ENCODE assay signal across 21 cellular contexts in the genomic region with DNA sequence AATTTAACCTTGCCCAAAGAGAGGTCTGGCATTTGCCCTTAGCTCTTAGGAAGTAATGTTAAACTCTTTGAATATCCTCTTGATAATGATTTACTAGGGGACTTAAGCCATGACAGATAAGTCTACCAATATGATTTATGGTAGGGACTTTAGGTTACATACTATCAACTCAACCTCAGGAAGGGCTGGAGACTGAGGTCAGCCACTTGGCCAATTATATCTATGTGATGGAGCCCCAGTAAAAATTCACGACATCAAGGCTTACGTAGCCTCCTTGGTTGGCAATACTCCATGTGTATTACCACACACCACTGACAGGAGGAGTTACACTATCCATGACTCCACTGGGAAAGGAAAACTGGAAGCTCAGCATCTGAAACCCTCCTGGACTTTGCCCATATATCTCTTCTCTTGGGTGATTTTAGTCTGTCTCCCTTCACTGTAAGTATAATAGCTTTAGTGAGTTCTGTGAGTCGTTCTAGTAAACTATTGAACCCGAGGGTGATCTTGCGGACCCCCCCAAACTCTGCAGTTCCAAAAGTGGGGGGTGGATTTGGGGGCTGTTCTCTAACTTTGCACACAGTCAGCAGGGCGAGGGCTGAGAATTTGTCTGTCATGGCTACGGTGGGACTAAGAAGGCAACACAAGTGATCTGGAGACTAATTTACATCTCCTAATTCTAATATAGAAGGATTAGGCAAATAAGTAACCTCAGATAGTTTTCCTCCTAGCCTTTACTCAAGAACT.
DNase-seq lines count a peak whose midpoint lies in the region; ATAC-seq, FAIRE-seq and TF ChIP-seq lines count a peak whose summit lies in the region.
"Had no signal": no experiment of that assay in that cellular context is flagged by ENCODE, and none has a peak within 500 bp of the region (broad histone marks: within the 10 kb centered on the region; RNA-seq: fewer than 3 reads in every experiment).

No MANE protein-coding gene starts in this region.

- H3K79me2 ChIP-seq in hepatocyte = peaks cover 22% of the 10 kb centered on the region

- H3K36me3 Mint-ChIP-seq in nephron (ENCODE audit: low read depth) = peaks cover 49% of the 10 kb centered on the region
- peaks cover 50% of the 10 kb centered on the region for H3K36me3 Mint-ChIP-seq in CD4-positive, alpha-beta T cell (ENCODE audit: low read depth)
- peaks cover 34% of the 10 kb centered on the region for H3K36me3 Mint-ChIP-seq in activated CD4-positive, alpha-beta T cell treated with anti-CD3 and anti-CD28 coated beads, Interleukin-2, amount 10 ng/mL, durations not matched to agents 24 days and 14 days (ENCODE audit: low read depth)

- H3K9me2 ChIP-seq in hepatocyte (replicated peaks; ENCODE audit: insufficient read depth) = no peaks in the 10 kb centered on the region

- H3K4me3 Mint-ChIP-seq in nephron = peak overlapping the region in 1 of 3 experiments; percentile 21
- H3K4me3 Mint-ChIP-seq in CD4-positive, alpha-beta T cell = no peak overlapping the region
- H3K4me3 Mint-ChIP-seq in activated CD4-positive, alpha-beta T cell treated with anti-CD3 and anti-CD28 coated beads, Interleukin-2, amount 10 ng/mL, durations not matched to agents 24 days and 14 days = no peak overlapping the region
- H3K4me3 Mint-ChIP-seq: nephron progenitor cell had no signal

- H3K27me3 Mint-ChIP-seq in nephron (ENCODE audit: low read depth) = no peaks in the 10 kb centered on the region
- H3K27me3 Mint-ChIP-seq in CD4-positive, alpha-beta T cell = no peaks in the 10 kb centered on the region
- no peaks in the 10 kb centered on the region for H3K27me3 Mint-ChIP-seq in activated CD4-positive, alpha-beta T cell treated with anti-CD3 and anti-CD28 coated beads, Interleukin-2, amount 10 ng/mL, durations not matched to agents 24 days and 14 days

- H3K27ac ChIP-seq in hepatocyte = peak overlapping the region; percentile 84
- no peak overlapping the region for H3K27ac ChIP-seq in CD4-positive, alpha-beta T cell (ENCODE audit: low read depth, low read length)
- H3K27ac ChIP-seq: coronary artery had no signal

- FAIRE-seq in RCC 7860 (lab: Jason Lieb, UNC) = peak; percentile 98

- ATAC-seq in CD4-positive, alpha-beta T cell (ENCODE audit: poor library complexity) = no peak

- TF ChIP-seq CTCF in hepatocyte (IDR thresholded peaks at IDR 0.05; ENCODE audit: poor library complexity) = no peak
- TF ChIP-seq CTCF in nephron (IDR thresholded peaks at IDR 0.05; ENCODE audit: unreplicated experiment in 3 of 3) = peak in 2 of 3 experiments; percentile 8 to 31
- no peak for TF ChIP-seq CTCF in CD4-positive, alpha-beta T cell (IDR thresholded peaks at IDR 0.05)

- H3K4me1 Mint-ChIP-seq in nephron = no peaks in the 10 kb centered on the region
- peaks cover 14% of the 10 kb centered on the region for H3K4me1 Mint-ChIP-seq in CD4-positive, alpha-beta T cell (ENCODE audit: low read depth)
- H3K4me1 Mint-ChIP-seq in activated CD4-positive, alpha-beta T cell treated with anti-CD3 and anti-CD28 coated beads, Interleukin-2, amount 10 ng/mL, durations not matched to agents 24 days and 14 days = no peaks in the 10 kb centered on the region
- H3K4me1 Mint-ChIP-seq: nephron progenitor cell had no signal

- peaks cover 22% of the 10 kb centered on the region for H3K9me3 Mint-ChIP-seq in nephron
- H3K9me3 Mint-ChIP-seq in CD4-positive, alpha-beta T cell = peaks cover 7% of the 10 kb centered on the region
- H3K9me3 Mint-ChIP-seq in activated CD4-positive, alpha-beta T cell treated with anti-CD3 and anti-CD28 coated beads, Interleukin-2, amount 10 ng/mL, durations not matched to agents 24 days and 14 days = peaks cover 13% of the 10 kb centered on the region

- H3K4me2 ChIP-seq in hepatocyte = peak overlapping the region; percentile 56

- H3K4me3 ChIP-seq in hepatocyte = no peak overlapping the region
- H3K4me3 ChIP-seq: coronary artery, lung had no signal

- H3K4me1 ChIP-seq in hepatocyte (ENCODE audit: insufficient read depth) = peaks cover 15% of the 10 kb centered on the region

- 65% methylated on average over 7 of the region's 7 CpGs for WGBS in hepatocyte (ENCODE audit: low lambda C conversion rate, missing lambda C conversion rate)

- intact Hi-C loops in CD4-positive, alpha-beta T cell (cut with DNase I, micrococcal nuclease) = no loop called here
- intact Hi-C loops in activated CD4-positive, alpha-beta T cell treated with anti-CD3 and anti-CD28 coated beads, Interleukin-2, amount 10 ng/mL, durations not matched to agents 24 days and 14 days (cut with micrococcal nuclease) = no loop called here

- H3K27ac Mint-ChIP-seq in nephron = peak overlapping the region; percentile 66 to 98 (median 97)
- H3K27ac Mint-ChIP-seq in CD4-positive, alpha-beta T cell = no peak overlapping the region
- H3K27ac Mint-ChIP-seq in activated CD4-positive, alpha-beta T cell treated with anti-CD3 and anti-CD28 coated beads, Interleukin-2, amount 10 ng/mL, durations not matched to agents 24 days and 14 days = no peak overlapping the region
- H3K27ac Mint-ChIP-seq: nephron progenitor cell had no signal

- H4K20me1 ChIP-seq in hepatocyte (ENCODE audit: insufficient read depth, poor library complexity, severe bottlenecking) = no peaks in the 10 kb centered on the region

- no peak overlapping the region for H2AFZ ChIP-seq in hepatocyte

- POLR2A ChIA-PET in CD4-positive, alpha-beta T cell (lab: Charles Lee) = no interaction called here

- CTCF ChIA-PET in CD4-positive, alpha-beta T cell (lab: Charles Lee) = no interaction called here

- no peaks in the 10 kb centered on the region for H3K36me3 ChIP-seq in hepatocyte (replicated peaks; ENCODE audit: insufficient read depth, low read depth)

- no peaks in the 10 kb centered on the region for H3K9me3 ChIP-seq in hepatocyte (ENCODE audit: low read depth)
- no peaks in the 10 kb centered on the region for H3K9me3 ChIP-seq in CD4-positive, alpha-beta T cell (ENCODE audit: control insufficient read depth, low read length)

- no peaks in the 10 kb centered on the region for H3K27me3 ChIP-seq in hepatocyte
- no peaks in the 10 kb centered on the region for H3K27me3 ChIP-seq in CD4-positive, alpha-beta T cell (ENCODE audit: control insufficient read depth, insufficient read depth, low read length)

- DNase-seq in ELR (ENCODE audit: low read depth) (peak; percentile 27), RCC 7860 (ENCODE audit: low spot score) (peak; percentile 98), hepatocyte (ENCODE audit: low spot score) (peak; percentile 86), KG1 (lab: John Stamatoyannopoulos, UW) (no peak), NCI-H2196 (lab: John Stamatoyannopoulos, UW; ENCODE audit: unreplicated experiment) (no peak)
- DNase-seq in CD4-positive, alpha-beta T cell = no peak
- no peak for DNase-seq in activated CD4-positive, alpha-beta T cell treated with anti-CD3 and anti-CD28 coated beads, Interleukin-2, amount 10 ng/mL, durations not matched to agents 24 days and 14 days
- DNase-seq: activated CD4-positive, CD25-positive, alpha-beta regulatory T cell; activated gamma-delta T cell treated with Interleukin-2 at 50 U/mL for 16 hours; anterior cingulate cortex; erythroblast; MM.1S; NCI-H2081 treated with DMSO at 0.1 percent for 48 hours; NCI-H774; nephron progenitor cell; stimulated activated CD4-positive, alpha-beta T cell treated with anti-CD3 and anti-CD28 coated beads, Interleukin-2, amount 100 ng/mL, for 24 hours; substantia nigra; T-helper 1 cell had no signal

Comparison
In these comparisons a context has a peak if more than half of its experiments do, and no peak if none do; other contexts are left out.
1. DNase-seq: peak in ELR (single experiment), RCC 7860 (single experiment) and hepatocyte (single experiment); none in CD4-positive, alpha-beta T cell (0 of 10), KG1 (single experiment), NCI-H2196 (single experiment) and activated CD4-positive, alpha-beta T cell treated with anti-CD3 and anti-CD28 coated beads, Interleukin-2, amount 10 ng/mL, durations not matched to agents 24 days and 14 days (single experiment).
2. CTCF ChIP-seq: peak in nephron (2 of 3); none in hepatocyte (single experiment) and CD4-positive, alpha-beta T cell (single experiment).
3. H3K27ac Mint-ChIP-seq: peak in nephron (3 of 3); none in CD4-positive, alpha-beta T cell (single experiment) and activated CD4-positive, alpha-beta T cell treated with anti-CD3 and anti-CD28 coated beads, Interleukin-2, amount 10 ng/mL, durations not matched to agents 24 days and 14 days (single experiment).